ENCODE assay signal across 16 cellular contexts in genomic region chr5:132501629-132501956, GRCh38. TPM values are rescaled to one million over a fixed set of nuclear protein-coding genes. Genes with fewer than 3 reads are reported as not detected.
DNase-seq lines count a peak whose midpoint lies in the region; ATAC-seq and TF ChIP-seq lines count a peak whose summit lies in the region.
"Had no signal": no experiment of that assay in that cellular context is flagged by ENCODE, and none has a peak within 500 bp of the region (broad histone marks: within the 10 kb centered on the region; RNA-seq: fewer than 3 reads in every experiment).

No MANE protein-coding gene starts in this region.

- H3K9me3 Mint-ChIP-seq in MCF 10A (ENCODE audit: unreplicated experiment), result no peaks in the 10 kb centered on the region
- H3K9me3 Mint-ChIP-seq: mesothelial cell of epicardium had no signal

- no peak overlapping the region for H3K4me2 ChIP-seq in mammary epithelial cell (ENCODE audit: insufficient read depth, low read depth, low read length)

- ATAC-seq in upper lobe of right lung (no peak), HG03135 (IDR thresholded peaks at IDR 0.05; ENCODE audit: unreplicated experiment) (no peak), HG03457 (IDR thresholded peaks at IDR 0.05; ENCODE audit: unreplicated experiment) (no peak), GM19035 (IDR thresholded peaks at IDR 0.05; ENCODE audit: unreplicated experiment) (no peak)

- WGBS in mammary epithelial cell (ENCODE audit: low coverage, missing lambda C conversion rate), result 54% methylated on average over 4 of the region's 4 CpGs

- BruUV-seq in MCF 10A (replicated peaks; lab: Mats Ljungman, UMichigan) (no TSS peak), mammary epithelial cell (replicated peaks; lab: Mats Ljungman, UMichigan) (no TSS peak)

- peak overlapping the region; percentile 17 for H3K27ac Mint-ChIP-seq in MCF 10A (ENCODE audit: low read depth, unreplicated experiment)
- H3K27ac Mint-ChIP-seq: mesothelial cell of epicardium had no signal

- dilution Hi-C loops in mammary epithelial cell (cut with HindIII; ENCODE audit: low sequenced_read_pairs), result no loop called here

- no peaks in the 10 kb centered on the region for H3K36me3 ChIP-seq in mammary epithelial cell (ENCODE audit: insufficient read depth, low read length)
- no peaks in the 10 kb centered on the region for H3K36me3 ChIP-seq in colonic mucosa
- no peaks in the 10 kb centered on the region for H3K36me3 ChIP-seq in mucosa of stomach (ENCODE audit: control insufficient read depth, insufficient read depth, low read length)
- no peaks in the 10 kb centered on the region for H3K36me3 ChIP-seq in upper lobe of right lung
- H3K36me3 ChIP-seq: gastrocnemius medialis, tibial artery, WERI-Rb-1 had no signal

- H3K9me3 ChIP-seq in mammary epithelial cell (replicated peaks; ENCODE audit: insufficient read depth, low read length) (no peaks in the 10 kb centered on the region), colonic mucosa (no peaks in the 10 kb centered on the region), mucosa of stomach (ENCODE audit: control insufficient read depth, low read length) (no peaks in the 10 kb centered on the region), upper lobe of right lung (no peaks in the 10 kb centered on the region)
- H3K9me3 ChIP-seq: gastrocnemius medialis, tibial artery had no signal

- no peaks in the 10 kb centered on the region for H3K79me2 ChIP-seq in mammary epithelial cell (ENCODE audit: insufficient read depth, low read length)

- intact Hi-C loops in MCF 10A (cut with micrococcal nuclease) (loop anchor here (1.0 kb wide), 4 partner anchors 82 to 436 kb away; no protein-coding TSS in a partner anchor), mammary epithelial cell (cut with micrococcal nuclease) (loop anchor here (1.0 to 2.0 kb wide), 5 partner anchors 82 to 319 kb away; no protein-coding TSS in a partner anchor), colonic mucosa (cut with DNase I) (no loop called here), upper lobe of right lung (cut with DNase I) (loop anchor here (5.0 kb wide), 1 partner anchor 114 kb away; no protein-coding TSS in a partner anchor)

- H3K27me3 Mint-ChIP-seq in MCF 10A (ENCODE audit: insufficient read depth, unreplicated experiment), result no peaks in the 10 kb centered on the region

- H3K27me3 ChIP-seq in mammary epithelial cell (ENCODE audit: insufficient read depth, low read length), result no peaks in the 10 kb centered on the region
- H3K27me3 ChIP-seq in colonic mucosa, result no peaks in the 10 kb centered on the region
- no peaks in the 10 kb centered on the region for H3K27me3 ChIP-seq in mucosa of stomach (ENCODE audit: control insufficient read depth, insufficient read depth, low read length)
- no peaks in the 10 kb centered on the region for H3K27me3 ChIP-seq in upper lobe of right lung
- H3K27me3 ChIP-seq: gastrocnemius medialis, tibial artery had no signal

- H3K4me3 Mint-ChIP-seq in MCF 10A (ENCODE audit: unreplicated experiment), result no peak overlapping the region
- H3K4me3 Mint-ChIP-seq: mesothelial cell of epicardium had no signal

- H3K36me3 Mint-ChIP-seq in MCF 10A (ENCODE audit: insufficient read depth, unreplicated experiment), result no peaks in the 10 kb centered on the region
- H3K36me3 Mint-ChIP-seq: mesothelial cell of epicardium had no signal

- H2AFZ ChIP-seq in mammary epithelial cell (ENCODE audit: low read depth, low read length), result no peak overlapping the region

- H3K4me1 ChIP-seq in mammary epithelial cell (ENCODE audit: insufficient read depth, low read length) (peaks cover 16% of the 10 kb centered on the region), colonic mucosa (peaks cover 36% of the 10 kb centered on the region), mucosa of stomach (ENCODE audit: control insufficient read depth, insufficient read depth, low read length) (peaks cover 94% of the 10 kb centered on the region), upper lobe of right lung (peaks cover 45% of the 10 kb centered on the region)

- H3K4me3 ChIP-seq in mammary epithelial cell (replicated peaks in 1 of 3; ENCODE audit: insufficient read depth in 1 of 3, low read depth in 2 of 3, low read length in 3 of 3) (no peak overlapping the region), colonic mucosa (no peak overlapping the region), mucosa of stomach (ENCODE audit: low read length) (no peak overlapping the region), upper lobe of right lung (no peak overlapping the region)
- H3K4me3 ChIP-seq: gastrocnemius medialis, tibial artery had no signal

- H3K27ac ChIP-seq in mammary epithelial cell (ENCODE audit: insufficient read depth, low read depth, low read length) (no peak overlapping the region), colonic mucosa (peak overlapping the region; percentile 80), upper lobe of right lung (peak overlapping the region; percentile 63)
- H3K27ac ChIP-seq: WERI-Rb-1 had no signal

- in situ Hi-C loops in mammary epithelial cell (cut with MboI; ENCODE audit: low sequenced_read_pairs in 2 of 2), result loop anchor here in 1 of 2 donors (25.0 kb wide), 1 partner anchor 439 kb away; the partner anchor contains the start of genes CSF2 and IL3

- POLR2A ChIA-PET in MCF 10A (lab: Yijun Ruan, JAX), result interaction anchor here (0.7 to 3.8 kb wide), 7 partner anchors 9 to 321 kb away, joined by 3 to 18 read pairs (median 6); partner anchors contain the start of gene IRF1

- H3K9ac ChIP-seq in mammary epithelial cell (ENCODE audit: insufficient read depth, low read length) (no peak overlapping the region), colonic mucosa (ENCODE audit: low read depth in 2 of 2, low read length in 2 of 2) (peak overlapping the region; percentile 54 to 84), mucosa of stomach (ENCODE audit: low read length) (peak overlapping the region; percentile 56)

- peaks cover 40% of the 10 kb centered on the region for H3K4me1 Mint-ChIP-seq in MCF 10A (ENCODE audit: insufficient read depth, unreplicated experiment)

- no peak for DNase-seq in MCF 10A (ENCODE audit: unreplicated experiment)
- DNase-seq in mammary epithelial cell, result no peak
- DNase-seq in colonic mucosa, result no peak
- no peak for DNase-seq in upper lobe of right lung
- DNase-seq: 8988T, DMS79, NCI-H2227 treated with DMSO at 0.1 percent for 48 hours, occipital lobe had no signal

- CTCF ChIA-PET in MCF 10A (lab: Yijun Ruan, JAX), result interaction anchor here (0.6 to 21.5 kb wide), 40 partner anchors 8 to 437 kb away, joined by 3 to 359 read pairs (median 6); partner anchors contain the start of gene IRF1
- CTCF ChIA-PET in mammary epithelial cell (lab: Charles Lee; ENCODE audit: low non-redundant PET), result interaction anchor here (0.6 to 0.9 kb wide), 2 partner anchors 43 to 286 kb away, joined by 3 to 20 read pairs; no protein-coding TSS in a partner anchor

- TF ChIP-seq CTCF in MCF 10A (IDR thresholded peaks at IDR 0.05; ENCODE audit: unreplicated experiment) (no peak), mammary epithelial cell (conservative IDR thresholded peaks at IDR 0.05 in 1 of 2, IDR thresholded peaks at IDR 0.05 in 1 of 2; ENCODE audit: extremely low read depth in 1 of 2, insufficient read depth in 1 of 2, low read depth in 1 of 2, low read length in 2 of 2) (no peak), colonic mucosa (IDR thresholded peaks at IDR 0.05) (no peak), upper lobe of right lung (IDR thresholded peaks at IDR 0.05) (no peak)

- no peaks in the 10 kb centered on the region for H4K20me1 ChIP-seq in mammary epithelial cell (ENCODE audit: insufficient read depth, low read length)

RNA-seq across cellular contexts. Expression of gene IRF1, which starts 11.0 kb away (rescaled TPM):
- total RNA-seq in MCF 10A (2022), result 18.7 and 23.0 TPM in 2 replicates
- 10 to 100 TPM in 1 of 2 donors, 1 to 10 TPM in 1; 5.3 to 14.9 TPM for total RNA-seq in mammary epithelial cell
- 9.0 TPM for polyA plus RNA-seq in mammary epithelial cell
- 24.6 TPM for polyA minus RNA-seq in mammary epithelial cell
- 10 to 100 TPM; 59.7 to 87.8 TPM for total RNA-seq in colonic mucosa
- 59.5 TPM for total RNA-seq in upper lobe of right lung

RNA-seq across cellular contexts. Expression of gene IL5, which starts 41.7 kb away (rescaled TPM):
- total RNA-seq in MCF 10A (2022) (not detected in 2 replicates), mammary epithelial cell (not detected), colonic mucosa (not detected), upper lobe of right lung (not detected)
- not detected for polyA plus RNA-seq in mammary epithelial cell
- not detected for polyA minus RNA-seq in mammary epithelial cell
- total RNA-seq: gastrocnemius medialis, mesothelial cell of epicardium, occipital lobe had no signal

RNA-seq across cellular contexts. Expression of gene RAD50, which starts 55.2 kb away (rescaled TPM):
- total RNA-seq in MCF 10A (2022) (145 TPM in 2 replicates), mammary epithelial cell (10 to 100 TPM; 29.8 to 56.9 TPM), colonic mucosa (10 to 100 TPM; 29.5 to 37.0 TPM), upper lobe of right lung (32.8 TPM)
- 18.1 TPM for polyA plus RNA-seq in mammary epithelial cell
- 25.4 TPM for polyA minus RNA-seq in mammary epithelial cell
